ENCODE assay signal across 21 cellular contexts in the genomic region with DNA sequence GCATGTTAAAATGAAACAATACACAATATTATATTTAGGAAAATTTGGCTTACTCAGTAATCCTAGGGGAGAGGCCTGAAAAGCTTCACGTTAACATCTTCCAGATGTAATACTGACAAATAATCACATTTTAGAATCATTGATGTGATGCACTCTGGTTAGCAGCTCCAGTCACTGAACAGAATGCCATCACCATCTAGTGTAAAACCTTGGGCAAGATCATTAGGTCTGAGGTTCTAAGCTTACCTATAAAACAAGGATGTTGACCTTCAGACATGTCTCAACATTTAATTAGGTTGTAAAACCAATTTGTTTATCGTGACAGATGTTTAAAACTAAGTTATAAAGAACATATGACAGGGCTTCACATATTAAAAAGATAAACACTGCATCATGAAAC.
DNase-seq lines count a peak whose midpoint lies in the region; ATAC-seq lines count a peak whose summit lies in the region.
"Had no signal": no experiment of that assay in that cellular context is flagged by ENCODE, and none has a peak within 500 bp of the region (broad histone marks: within the 10 kb centered on the region; RNA-seq: fewer than 3 reads in every experiment).

No MANE protein-coding gene starts in this region.

- DNase-seq in GM03348 (ENCODE audit: low spot score) (peak; percentile 37), SK-N-DZ (ENCODE audit: low spot score) (peak; percentile 53), fibroblast of peridontal ligament (ENCODE audit: extremely low read depth) (peak; percentile 15), foreskin melanocyte (no peak), NCI-H748 treated with DMSO at 0.1 percent for 48 hours (lab: John Stamatoyannopoulos, UW) (no peak)
- no peak for DNase-seq in stimulated activated CD8-positive, alpha-beta memory T cell treated with anti-CD3 and anti-CD28 coated beads, Interleukin-4, amount 100 ng/mL, for 48 hours
- DNase-seq: ACHN; Calu3; CD8-positive, alpha-beta memory T cell; DMS53; GDM1; KBM-7; NCI-H1105; NCI-H146; NCI-H2029; NCI-H226; NCI-H510A treated with DMSO at 0.1 percent for 48 hours; NCI-H774; NK-92 treated with Interleukin-12 subunit alpha and Interleukin-12 subunit beta, amount 100 ng/mL, for 24 hours; Peyer's patch had no signal

- no peak for ATAC-seq in HG02970 (IDR thresholded peaks at IDR 0.05; ENCODE audit: low FRiP score, unreplicated experiment)

Comparison
In these comparisons a context has a peak if more than half of its experiments do, and no peak if none do; other contexts are left out.
1. DNase-seq: peak in GM03348 (single experiment), SK-N-DZ (single experiment) and fibroblast of peridontal ligament (single experiment); none in foreskin melanocyte (single experiment), NCI-H748 treated with DMSO at 0.1 percent for 48 hours (single experiment) and stimulated activated CD8-positive, alpha-beta memory T cell treated with anti-CD3 and anti-CD28 coated beads, Interleukin-4, amount 100 ng/mL, for 48 hours (single experiment).